ENCODE assay signal across 16 cellular contexts in the genomic region with DNA sequence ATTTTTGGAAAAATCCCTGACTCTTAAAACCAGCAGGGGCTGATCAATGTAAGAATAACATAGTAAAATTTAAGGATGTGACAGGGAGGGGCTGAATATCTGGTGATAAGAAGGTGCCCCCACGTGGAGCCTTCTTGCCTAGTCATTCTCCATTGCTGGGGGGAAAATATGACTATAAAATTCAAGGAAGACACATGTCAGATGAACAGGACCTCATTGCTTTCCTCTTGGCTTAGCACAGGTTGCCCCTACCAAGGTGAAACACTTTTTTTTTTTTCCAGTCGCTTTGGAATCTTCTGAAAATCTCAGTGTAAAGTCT.
DNase-seq lines count a peak whose midpoint lies in the region; ATAC-seq and TF ChIP-seq lines count a peak whose summit lies in the region.
"Had no signal": no experiment of that assay in that cellular context is flagged by ENCODE, and none has a peak within 500 bp of the region (broad histone marks: within the 10 kb centered on the region; RNA-seq: fewer than 3 reads in every experiment).

No MANE protein-coding gene starts in this region.

- peak overlapping the region; percentile 4 to 46 for H3K27ac Mint-ChIP-seq in natural killer cell
- peak overlapping the region in 1 of 2 donors; percentile 47 for H3K27ac Mint-ChIP-seq in natural killer cell treated with Interleukin-12 subunit alpha and Interleukin-12 subunit beta and Interleukin-15 and Interleukin-18, amount 100 ng/mL, for 72 hours
- peak overlapping the region; percentile 73 for H3K27ac Mint-ChIP-seq in dendritic cell treated with granulocyte-macrophage colony-stimulating factor and Interleukin-4, amounts not matched to agents 40 ng/mL and 50 ng/mL, for 4 days
- H3K27ac Mint-ChIP-seq: activated B cell treated with CpG ODN at 0.5 μM for 24 hours, type B pancreatic cell had no signal

- H3K4me1 ChIP-seq in OCI-LY1 (ENCODE audit: insufficient read depth, low read length, severe bottlenecking) = peaks cover 31% of the 10 kb centered on the region
- H3K4me1 ChIP-seq: pancreas had no signal

- no peaks in the 10 kb centered on the region for H3K27me3 Mint-ChIP-seq in natural killer cell (ENCODE audit: low read depth in 2 of 2)
- no peaks in the 10 kb centered on the region for H3K27me3 Mint-ChIP-seq in natural killer cell treated with Interleukin-12 subunit alpha and Interleukin-12 subunit beta and Interleukin-15 and Interleukin-18, amount 100 ng/mL, for 72 hours
- H3K27me3 Mint-ChIP-seq in dendritic cell treated with granulocyte-macrophage colony-stimulating factor and Interleukin-4, amounts not matched to agents 40 ng/mL and 50 ng/mL, for 4 days = no peaks in the 10 kb centered on the region
- H3K27me3 Mint-ChIP-seq: activated B cell treated with CpG ODN at 0.5 μM for 24 hours, type B pancreatic cell had no signal

- H3K9me2 ChIP-seq in OCI-LY1 (ENCODE audit: low read depth, low read length) = no peaks in the 10 kb centered on the region

- no peaks in the 10 kb centered on the region for H3K9me3 Mint-ChIP-seq in natural killer cell
- no peaks in the 10 kb centered on the region for H3K9me3 Mint-ChIP-seq in natural killer cell treated with Interleukin-12 subunit alpha and Interleukin-12 subunit beta and Interleukin-15 and Interleukin-18, amount 100 ng/mL, for 72 hours
- no peaks in the 10 kb centered on the region for H3K9me3 Mint-ChIP-seq in dendritic cell treated with granulocyte-macrophage colony-stimulating factor and Interleukin-4, amounts not matched to agents 40 ng/mL and 50 ng/mL, for 4 days
- H3K9me3 Mint-ChIP-seq: activated B cell treated with CpG ODN at 0.5 μM for 24 hours had no signal

- peaks cover 22 to 28% of the 10 kb centered on the region in 2 donors for H3K4me1 Mint-ChIP-seq in natural killer cell
- peaks cover 26 to 32% of the 10 kb centered on the region in 2 donors for H3K4me1 Mint-ChIP-seq in natural killer cell treated with Interleukin-12 subunit alpha and Interleukin-12 subunit beta and Interleukin-15 and Interleukin-18, amount 100 ng/mL, for 72 hours (ENCODE audit: low read depth in 2 of 2)
- H3K4me1 Mint-ChIP-seq in dendritic cell treated with granulocyte-macrophage colony-stimulating factor and Interleukin-4, amounts not matched to agents 40 ng/mL and 50 ng/mL, for 4 days (ENCODE audit: low read depth) = peaks cover 22% of the 10 kb centered on the region
- H3K4me1 Mint-ChIP-seq: activated B cell treated with CpG ODN at 0.5 μM for 24 hours had no signal

- no peak overlapping the region for H3K4me3 Mint-ChIP-seq in natural killer cell
- no peak overlapping the region for H3K4me3 Mint-ChIP-seq in natural killer cell treated with Interleukin-12 subunit alpha and Interleukin-12 subunit beta and Interleukin-15 and Interleukin-18, amount 100 ng/mL, for 72 hours
- H3K4me3 Mint-ChIP-seq in dendritic cell treated with granulocyte-macrophage colony-stimulating factor and Interleukin-4, amounts not matched to agents 40 ng/mL and 50 ng/mL, for 4 days = no peak overlapping the region
- H3K4me3 Mint-ChIP-seq: activated B cell treated with CpG ODN at 0.5 μM for 24 hours, type B pancreatic cell had no signal

- intact Hi-C loops in natural killer cell (cut with micrococcal nuclease) = loop anchor here (10.0 kb wide), 1 partner anchor 65 kb away; no protein-coding TSS in a partner anchor
- intact Hi-C loops in dendritic cell treated with granulocyte-macrophage colony-stimulating factor and Interleukin-4, amounts not matched to agents 40 ng/mL and 50 ng/mL, for 4 days (cut with micrococcal nuclease) = loop anchor here (5.0 kb wide), 1 partner anchor 63 kb away; no protein-coding TSS in a partner anchor

- ATAC-seq in natural killer cell (no peak), HG03521 (IDR thresholded peaks at IDR 0.05; ENCODE audit: unreplicated experiment) (no peak)
- ATAC-seq in natural killer cell treated with Interleukin-12 subunit alpha and Interleukin-12 subunit beta and Interleukin-15 and Interleukin-18, amount 100 ng/mL, for 72 hours = no peak

- H3K4me3 ChIP-seq in OCI-LY1 (ENCODE audit: low read depth, low read length, poor library complexity, severe bottlenecking) = no peak overlapping the region
- H3K4me3 ChIP-seq: left lung, pancreas, skin epidermis had no signal

- no peaks in the 10 kb centered on the region for H4K20me1 ChIP-seq in OCI-LY1 (ENCODE audit: insufficient read depth, low read length)

- H3K36me3 Mint-ChIP-seq in natural killer cell = no peaks in the 10 kb centered on the region
- H3K36me3 Mint-ChIP-seq in natural killer cell treated with Interleukin-12 subunit alpha and Interleukin-12 subunit beta and Interleukin-15 and Interleukin-18, amount 100 ng/mL, for 72 hours = no peaks in the 10 kb centered on the region
- H3K36me3 Mint-ChIP-seq in dendritic cell treated with granulocyte-macrophage colony-stimulating factor and Interleukin-4, amounts not matched to agents 40 ng/mL and 50 ng/mL, for 4 days (ENCODE audit: low read depth) = no peaks in the 10 kb centered on the region
- H3K36me3 Mint-ChIP-seq: type B pancreatic cell had no signal

- peak overlapping the region; percentile 80 for H3K27ac ChIP-seq in OCI-LY1 (ENCODE audit: low read depth, low read length, poor library complexity, severe bottlenecking)
- H3K27ac ChIP-seq: left lung, pancreas had no signal

- no peak for TF ChIP-seq CTCF in natural killer cell (IDR thresholded peaks at IDR 0.05)
- peak; percentile 31 for TF ChIP-seq CTCF in OCI-LY1 (IDR thresholded peaks at IDR 0.05; ENCODE audit: low read length)

- H3K9ac ChIP-seq in OCI-LY1 (ENCODE audit: low read length) = no peak overlapping the region

- peak overlapping the region; percentile 98; the same call in 1 of the 2 replicates for H2AFZ ChIP-seq in OCI-LY1 (ENCODE audit: low read length)

- DNase-seq in natural killer cell = no peak
- no peak for DNase-seq in natural killer cell treated with Interleukin-12 subunit alpha and Interleukin-12 subunit beta and Interleukin-15 and Interleukin-18, amount 100 ng/mL, for 72 hours (ENCODE audit: low spot score)
- DNase-seq in NCI-H187 (lab: John Stamatoyannopoulos, UW) = no peak
- no peak for DNase-seq in HK-2 (ENCODE audit: unreplicated experiment)
- no peak for DNase-seq in Kasumi-1 (lab: John Stamatoyannopoulos, UW)
- DNase-seq: activated B cell treated with CpG ODN at 0.5 μM for 24 hours; activated effector memory CD4-positive, alpha-beta T cell treated with anti-CD3 and anti-CD28 coated beads, Interleukin-2, amount 50 U/mL, for 16 hours; left lung; MM.1S; NCI-H748 treated with DMSO at 0.1 percent for 48 hours; pancreas had no signal

- H3F3A ChIP-seq in OCI-LY1 (ENCODE audit: insufficient read depth, low read length) = no peaks in the 10 kb centered on the region

- H3K4me2 ChIP-seq in OCI-LY1 (ENCODE audit: low read length) = 0 out of 2 replicates have a peak overlapping the region, but pooled peaks have one; percentile 33

- H3K79me2 ChIP-seq in OCI-LY1 (ENCODE audit: insufficient read depth, low read length) = no peaks in the 10 kb centered on the region

- H3K27me3 ChIP-seq in OCI-LY1 (ENCODE audit: insufficient read depth, low read length) = no peaks in the 10 kb centered on the region
- H3K27me3 ChIP-seq: left lung, pancreas had no signal

- no peaks in the 10 kb centered on the region for H3K9me3 ChIP-seq in OCI-LY1 (ENCODE audit: low read length)
- H3K9me3 ChIP-seq: left lung, pancreas had no signal

- H3K36me3 ChIP-seq in OCI-LY1 (ENCODE audit: insufficient read depth, low read length) = no peaks in the 10 kb centered on the region
- H3K36me3 ChIP-seq: left lung, pancreas had no signal
